In genomic region chr4:91519155-91519554, GRCh38 we compare ENCODE assay signal across 23 cellular contexts.
DNase-seq lines count a peak whose midpoint lies in the region; ATAC-seq and TF ChIP-seq lines count a peak whose summit lies in the region.
"Had no signal": no experiment of that assay in that cellular context is flagged by ENCODE, and none has a peak within 500 bp of the region (broad histone marks: within the 10 kb centered on the region; RNA-seq: fewer than 3 reads in every experiment).

No MANE protein-coding gene starts in this region.

- no peak overlapping the region for H2BK120ac ChIP-seq in neuronal stem cell (ENCODE audit: low read depth, low read length)

- no peak for TF ChIP-seq CTCF in chondrocyte (IDR thresholded peaks at IDR 0.05)
- no peak for TF ChIP-seq CTCF in upper lobe of right lung (IDR thresholded peaks at IDR 0.05)

- H3K4me3 ChIP-seq in neuronal stem cell (ENCODE audit: low read length in 2 of 2) (peak overlapping the region in 1 of 2 donors; percentile 29), upper lobe of right lung (no peak overlapping the region)
- H3K4me3 ChIP-seq: BLaER1, GM12878 had no signal

- no peak overlapping the region for H3K4ac ChIP-seq in neuronal stem cell (ENCODE audit: low read length)

- no CpG with 5 or more reads among the region's 6 CpGs for WGBS in neuronal stem cell (ENCODE audit: extremely low coverage in 2 of 2, insufficient read length in 2 of 2, insufficient replicate concordance in 1 of 2), 2 donors

- peak overlapping the region; percentile 54 for H3K18ac ChIP-seq in neuronal stem cell (ENCODE audit: low read length)

- DNase-seq in chondrocyte (ENCODE audit: low spot score): peak; percentile 55
- DNase-seq in neuronal stem cell (ENCODE audit: low spot score): no peak
- DNase-seq in stimulated activated effector memory CD8-positive, alpha-beta T cell treated with anti-CD3 and anti-CD28 coated beads, Interleukin-12 subunit alpha, Interleukin-12 subunit beta, amount 100 ng/mL, for 72 hours (ENCODE audit: low spot score in 2 of 2): no peak
- no peak for DNase-seq in upper lobe of right lung
- no peak for DNase-seq in cortex of kidney (lab: John Stamatoyannopoulos, UW)
- DNase-seq in DMS153 (lab: John Stamatoyannopoulos, UW): no peak
- no peak for DNase-seq in kidney glomerular epithelial cell (lab: John Stamatoyannopoulos, UW)
- DNase-seq: 8988T; ACHN; BE2C; C1 segment of cervical spinal cord; CD4-positive, CD25-positive, alpha-beta regulatory T cell; CD8-positive, alpha-beta memory T cell; COR-L47; DMS 273 treated with DMSO at 0.1 percent for 48 hours; DND-41; EL; GDM1 had no signal

- intact Hi-C loops in upper lobe of right lung (cut with DNase I): no loop called here

- H2BK5ac ChIP-seq in neuronal stem cell (ENCODE audit: low read length): peak overlapping the region; percentile 18

- H2AK5ac ChIP-seq in neuronal stem cell (ENCODE audit: low read depth, low read length): no peak overlapping the region

- no peak overlapping the region for H4K8ac ChIP-seq in neuronal stem cell (ENCODE audit: low read depth, low read length)

- no peak overlapping the region for H3K4me3 Mint-ChIP-seq in chondrocyte (ENCODE audit: unreplicated experiment)
- H3K4me3 Mint-ChIP-seq in stimulated activated effector memory CD8-positive, alpha-beta T cell treated with anti-CD3 and anti-CD28 coated beads, Interleukin-12 subunit alpha, Interleukin-12 subunit beta, amount 100 ng/mL, for 72 hours: no peak overlapping the region
- H3K4me3 Mint-ChIP-seq: CD14-positive monocyte; CD4-positive, alpha-beta memory T cell; CD4-positive, CD25-positive, alpha-beta regulatory T cell; CD8-positive, alpha-beta memory T cell had no signal

- H3K4me2 ChIP-seq in neuronal stem cell (ENCODE audit: insufficient read depth, low read length, poor library complexity, severe bottlenecking): no peak overlapping the region
- H3K4me2 ChIP-seq: BLaER1 had no signal

- H3K36me3 ChIP-seq in neuronal stem cell (replicated peaks in 1 of 2; ENCODE audit: control insufficient read depth in 2 of 2, insufficient read depth in 2 of 2, low read length in 2 of 2) (no peaks in the 10 kb centered on the region), upper lobe of right lung (no peaks in the 10 kb centered on the region)
- H3K36me3 ChIP-seq: BE2C, BLaER1 had no signal

- H3K4me1 ChIP-seq in neuronal stem cell (ENCODE audit: control insufficient read depth in 2 of 2, insufficient read depth in 1 of 2, low read depth in 1 of 2, low read length in 2 of 2) (no peaks in the 10 kb centered on the region), upper lobe of right lung (no peaks in the 10 kb centered on the region)
- H3K4me1 ChIP-seq: BE2C had no signal

- peaks cover 28% of the 10 kb centered on the region for H3K9me3 Mint-ChIP-seq in chondrocyte (ENCODE audit: low read depth)
- peaks cover 16% of the 10 kb centered on the region for H3K9me3 Mint-ChIP-seq in stimulated activated effector memory CD8-positive, alpha-beta T cell treated with anti-CD3 and anti-CD28 coated beads, Interleukin-12 subunit alpha, Interleukin-12 subunit beta, amount 100 ng/mL, for 72 hours

- no peak overlapping the region for H2BK15ac ChIP-seq in neuronal stem cell (ENCODE audit: low read length)

- no peaks in the 10 kb centered on the region for H3K27me3 Mint-ChIP-seq in chondrocyte (ENCODE audit: low read depth)
- H3K27me3 Mint-ChIP-seq: CD4-positive, alpha-beta memory T cell; CD4-positive, CD25-positive, alpha-beta regulatory T cell; CD8-positive, alpha-beta memory T cell had no signal

- no peaks in the 10 kb centered on the region for H3K4me1 Mint-ChIP-seq in chondrocyte (ENCODE audit: low read depth)
- H3K4me1 Mint-ChIP-seq in stimulated activated effector memory CD8-positive, alpha-beta T cell treated with anti-CD3 and anti-CD28 coated beads, Interleukin-12 subunit alpha, Interleukin-12 subunit beta, amount 100 ng/mL, for 72 hours: no peaks in the 10 kb centered on the region
- H3K4me1 Mint-ChIP-seq: CD14-positive monocyte; CD4-positive, alpha-beta memory T cell; CD4-positive, CD25-positive, alpha-beta regulatory T cell; CD8-positive, alpha-beta memory T cell had no signal

- H4K91ac ChIP-seq in neuronal stem cell (ENCODE audit: low read depth, low read length, poor library complexity): no peak overlapping the region

- no peak overlapping the region for H2AFZ ChIP-seq in neuronal stem cell (ENCODE audit: low read length)

- H3K14ac ChIP-seq in neuronal stem cell (ENCODE audit: low read length): no peak overlapping the region

- no peak overlapping the region for H3K9ac ChIP-seq in neuronal stem cell (ENCODE audit: low read depth, low read length, poor library complexity)
- H3K9ac ChIP-seq: BLaER1 had no signal

- H3K27me3 ChIP-seq in neuronal stem cell (ENCODE audit: control insufficient read depth in 3 of 3, insufficient read depth in 3 of 3, low read depth in 1 of 3, low read length in 3 of 3) (no peaks in the 10 kb centered on the region), upper lobe of right lung (no peaks in the 10 kb centered on the region)
- H3K27me3 ChIP-seq: BE2C, BLaER1 had no signal

- H2BK12ac ChIP-seq in neuronal stem cell (ENCODE audit: low read length): no peak overlapping the region

- no peak overlapping the region for H3K27ac Mint-ChIP-seq in chondrocyte (ENCODE audit: unreplicated experiment)
- no peak overlapping the region for H3K27ac Mint-ChIP-seq in stimulated activated effector memory CD8-positive, alpha-beta T cell treated with anti-CD3 and anti-CD28 coated beads, Interleukin-12 subunit alpha, Interleukin-12 subunit beta, amount 100 ng/mL, for 72 hours
- H3K27ac Mint-ChIP-seq: CD14-positive monocyte; CD4-positive, alpha-beta memory T cell; CD4-positive, CD25-positive, alpha-beta regulatory T cell; CD8-positive, alpha-beta memory T cell had no signal

- H3K79me1 ChIP-seq in neuronal stem cell (ENCODE audit: low read depth, low read length): no peaks in the 10 kb centered on the region

- no peak overlapping the region for H3K23ac ChIP-seq in neuronal stem cell (ENCODE audit: low read depth, low read length, poor library complexity)

- no peaks in the 10 kb centered on the region for H3K9me3 ChIP-seq in neuronal stem cell (replicated peaks in 1 of 2; ENCODE audit: control insufficient read depth in 2 of 2, insufficient read depth in 1 of 2, low read depth in 1 of 2, low read length in 2 of 2)
- H3K9me3 ChIP-seq in upper lobe of right lung: peaks cover 22% of the 10 kb centered on the region
- H3K9me3 ChIP-seq: BE2C, BLaER1 had no signal

- H3K36me3 Mint-ChIP-seq in chondrocyte (ENCODE audit: low read depth): no peaks in the 10 kb centered on the region
- H3K36me3 Mint-ChIP-seq in stimulated activated effector memory CD8-positive, alpha-beta T cell treated with anti-CD3 and anti-CD28 coated beads, Interleukin-12 subunit alpha, Interleukin-12 subunit beta, amount 100 ng/mL, for 72 hours: no peaks in the 10 kb centered on the region
- H3K36me3 Mint-ChIP-seq: CD14-positive monocyte; CD4-positive, alpha-beta memory T cell; CD4-positive, CD25-positive, alpha-beta regulatory T cell; CD8-positive, alpha-beta memory T cell had no signal

- H3K27ac ChIP-seq in neuronal stem cell (replicated peaks; ENCODE audit: low read length) (no peak overlapping the region), upper lobe of right lung (no peak overlapping the region)
- H3K27ac ChIP-seq: BLaER1 had no signal

- ATAC-seq in stimulated activated effector memory CD8-positive, alpha-beta T cell treated with anti-CD3 and anti-CD28 coated beads, Interleukin-12 subunit alpha, Interleukin-12 subunit beta, amount 100 ng/mL, for 72 hours: peak; percentile 47
- peak; percentile 43 for ATAC-seq in upper lobe of right lung
- no peak for ATAC-seq in GM21723 (IDR thresholded peaks at IDR 0.05; ENCODE audit: unreplicated experiment)
- ATAC-seq: GM12878 had no signal
